ENCODE assay signal across 1 cellular context in the genomic region with DNA sequence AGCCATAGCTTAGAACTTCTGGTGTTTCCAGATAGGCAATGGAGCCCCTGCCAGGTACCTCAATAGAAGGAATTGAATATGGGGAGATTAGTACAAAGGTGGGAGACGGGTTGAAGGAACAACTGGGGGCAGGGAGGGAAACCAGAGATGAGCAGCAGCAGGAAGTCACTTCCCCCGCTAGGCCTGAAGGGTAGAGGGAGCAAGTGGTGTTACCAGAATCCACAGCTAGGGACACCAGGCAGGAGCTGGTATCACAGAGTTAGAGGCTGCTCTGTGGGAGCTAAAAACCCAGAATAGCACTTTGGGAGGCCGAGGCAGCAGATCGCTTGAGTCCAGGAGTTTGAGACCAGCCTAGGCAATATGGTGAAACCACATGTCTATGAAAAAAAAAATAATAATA.
TF ChIP-seq lines count a peak whose summit lies in the region.

No MANE protein-coding gene starts in this region.

TF ChIP-seq in HepG2, 621 proteins besides CTCF, POLR2A, EP300 and RAD21:
- no peak for TF ChIP-seq CHD4 (IDR thresholded peaks at IDR 0.05; ENCODE audit: borderline replicate concordance, low read length)
- TF ChIP-seq TRIM24 (CRISPR knock-in tag; IDR thresholded peaks at IDR 0.05): no peak
- TF ChIP-seq KDM6A (CRISPR knock-in tag; IDR thresholded peaks at IDR 0.05; ENCODE audit: low read depth): no peak
- TF ChIP-seq, protein P1, sequence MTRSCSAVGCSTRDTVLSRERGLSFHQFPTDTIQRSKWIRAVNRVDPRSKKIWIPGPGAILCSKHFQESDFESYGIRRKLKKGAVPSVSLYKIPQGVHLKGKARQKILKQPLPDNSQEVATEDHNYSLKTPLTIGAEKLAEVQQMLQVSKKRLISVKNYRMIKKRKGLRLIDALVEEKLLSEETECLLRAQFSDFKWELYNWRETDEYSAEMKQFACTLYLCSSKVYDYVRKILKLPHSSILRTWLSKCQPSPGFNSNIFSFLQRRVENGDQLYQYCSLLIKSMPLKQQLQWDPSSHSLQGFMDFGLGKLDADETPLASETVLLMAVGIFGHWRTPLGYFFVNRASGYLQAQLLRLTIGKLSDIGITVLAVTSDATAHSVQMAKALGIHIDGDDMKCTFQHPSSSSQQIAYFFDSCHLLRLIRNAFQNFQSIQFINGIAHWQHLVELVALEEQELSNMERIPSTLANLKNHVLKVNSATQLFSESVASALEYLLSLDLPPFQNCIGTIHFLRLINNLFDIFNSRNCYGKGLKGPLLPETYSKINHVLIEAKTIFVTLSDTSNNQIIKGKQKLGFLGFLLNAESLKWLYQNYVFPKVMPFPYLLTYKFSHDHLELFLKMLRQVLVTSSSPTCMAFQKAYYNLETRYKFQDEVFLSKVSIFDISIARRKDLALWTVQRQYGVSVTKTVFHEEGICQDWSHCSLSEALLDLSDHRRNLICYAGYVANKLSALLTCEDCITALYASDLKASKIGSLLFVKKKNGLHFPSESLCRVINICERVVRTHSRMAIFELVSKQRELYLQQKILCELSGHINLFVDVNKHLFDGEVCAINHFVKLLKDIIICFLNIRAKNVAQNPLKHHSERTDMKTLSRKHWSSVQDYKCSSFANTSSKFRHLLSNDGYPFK (CRISPR knock-in tag; IDR thresholded peaks at IDR 0.05; ENCODE audit: borderline replicate concordance): no peak
- TF ChIP-seq ZNF30 (CRISPR knock-in tag; IDR thresholded peaks at IDR 0.05): no peak
- TF ChIP-seq ZNF20 (CRISPR knock-in tag; IDR thresholded peaks at IDR 0.05): no peak
- TF ChIP-seq, protein P2, sequence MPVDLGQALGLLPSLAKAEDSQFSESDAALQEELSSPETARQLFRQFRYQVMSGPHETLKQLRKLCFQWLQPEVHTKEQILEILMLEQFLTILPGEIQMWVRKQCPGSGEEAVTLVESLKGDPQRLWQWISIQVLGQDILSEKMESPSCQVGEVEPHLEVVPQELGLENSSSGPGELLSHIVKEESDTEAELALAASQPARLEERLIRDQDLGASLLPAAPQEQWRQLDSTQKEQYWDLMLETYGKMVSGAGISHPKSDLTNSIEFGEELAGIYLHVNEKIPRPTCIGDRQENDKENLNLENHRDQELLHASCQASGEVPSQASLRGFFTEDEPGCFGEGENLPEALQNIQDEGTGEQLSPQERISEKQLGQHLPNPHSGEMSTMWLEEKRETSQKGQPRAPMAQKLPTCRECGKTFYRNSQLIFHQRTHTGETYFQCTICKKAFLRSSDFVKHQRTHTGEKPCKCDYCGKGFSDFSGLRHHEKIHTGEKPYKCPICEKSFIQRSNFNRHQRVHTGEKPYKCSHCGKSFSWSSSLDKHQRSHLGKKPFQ (CRISPR knock-in tag; IDR thresholded peaks at IDR 0.05; ENCODE audit: insufficient replicate concordance): no peak
- no peak for TF ChIP-seq GABPA (IDR thresholded peaks at IDR 0.05; ENCODE audit: low read depth, low read length)
- no peak for TF ChIP-seq GABPA (CRISPR knock-in tag; IDR thresholded peaks at IDR 0.05; ENCODE audit: low read depth)
- TF ChIP-seq DMAP1 (CRISPR knock-in tag; IDR thresholded peaks at IDR 0.05): no peak
- TF ChIP-seq NR2F2 (IDR thresholded peaks at IDR 0.05; ENCODE audit: borderline replicate concordance, low read depth): no peak
- no peak for TF ChIP-seq SMC3 (IDR thresholded peaks at IDR 0.05; ENCODE audit: low read length)
- TF ChIP-seq, protein P3, sequence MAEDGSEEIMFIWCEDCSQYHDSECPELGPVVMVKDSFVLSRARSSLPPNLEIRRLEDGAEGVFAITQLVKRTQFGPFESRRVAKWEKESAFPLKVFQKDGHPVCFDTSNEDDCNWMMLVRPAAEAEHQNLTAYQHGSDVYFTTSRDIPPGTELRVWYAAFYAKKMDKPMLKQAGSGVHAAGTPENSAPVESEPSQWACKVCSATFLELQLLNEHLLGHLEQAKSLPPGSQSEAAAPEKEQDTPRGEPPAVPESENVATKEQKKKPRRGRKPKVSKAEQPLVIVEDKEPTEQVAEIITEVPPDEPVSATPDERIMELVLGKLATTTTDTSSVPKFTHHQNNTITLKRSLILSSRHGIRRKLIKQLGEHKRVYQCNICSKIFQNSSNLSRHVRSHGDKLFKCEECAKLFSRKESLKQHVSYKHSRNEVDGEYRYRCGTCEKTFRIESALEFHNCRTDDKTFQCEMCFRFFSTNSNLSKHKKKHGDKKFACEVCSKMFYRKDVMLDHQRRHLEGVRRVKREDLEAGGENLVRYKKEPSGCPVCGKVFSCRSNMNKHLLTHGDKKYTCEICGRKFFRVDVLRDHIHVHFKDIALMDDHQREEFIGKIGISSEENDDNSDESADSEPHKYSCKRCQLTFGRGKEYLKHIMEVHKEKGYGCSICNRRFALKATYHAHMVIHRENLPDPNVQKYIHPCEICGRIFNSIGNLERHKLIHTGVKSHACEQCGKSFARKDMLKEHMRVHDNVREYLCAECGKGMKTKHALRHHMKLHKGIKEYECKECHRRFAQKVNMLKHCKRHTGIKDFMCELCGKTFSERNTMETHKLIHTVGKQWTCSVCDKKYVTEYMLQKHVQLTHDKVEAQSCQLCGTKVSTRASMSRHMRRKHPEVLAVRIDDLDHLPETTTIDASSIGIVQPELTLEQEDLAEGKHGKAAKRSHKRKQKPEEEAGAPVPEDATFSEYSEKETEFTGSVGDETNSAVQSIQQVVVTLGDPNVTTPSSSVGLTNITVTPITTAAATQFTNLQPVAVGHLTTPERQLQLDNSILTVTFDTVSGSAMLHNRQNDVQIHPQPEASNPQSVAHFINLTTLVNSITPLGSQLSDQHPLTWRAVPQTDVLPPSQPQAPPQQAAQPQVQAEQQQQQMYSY (CRISPR knock-in tag; IDR thresholded peaks at IDR 0.05): no peak
- TF ChIP-seq ZMYM2 (CRISPR knock-in tag; IDR thresholded peaks at IDR 0.05): no peak
- no peak for TF ChIP-seq ZNF709 (CRISPR knock-in tag; IDR thresholded peaks at IDR 0.05)
- no peak for TF ChIP-seq ZNF839 (CRISPR knock-in tag; IDR thresholded peaks at IDR 0.05; ENCODE audit: borderline replicate concordance)
- TF ChIP-seq, protein P4, sequence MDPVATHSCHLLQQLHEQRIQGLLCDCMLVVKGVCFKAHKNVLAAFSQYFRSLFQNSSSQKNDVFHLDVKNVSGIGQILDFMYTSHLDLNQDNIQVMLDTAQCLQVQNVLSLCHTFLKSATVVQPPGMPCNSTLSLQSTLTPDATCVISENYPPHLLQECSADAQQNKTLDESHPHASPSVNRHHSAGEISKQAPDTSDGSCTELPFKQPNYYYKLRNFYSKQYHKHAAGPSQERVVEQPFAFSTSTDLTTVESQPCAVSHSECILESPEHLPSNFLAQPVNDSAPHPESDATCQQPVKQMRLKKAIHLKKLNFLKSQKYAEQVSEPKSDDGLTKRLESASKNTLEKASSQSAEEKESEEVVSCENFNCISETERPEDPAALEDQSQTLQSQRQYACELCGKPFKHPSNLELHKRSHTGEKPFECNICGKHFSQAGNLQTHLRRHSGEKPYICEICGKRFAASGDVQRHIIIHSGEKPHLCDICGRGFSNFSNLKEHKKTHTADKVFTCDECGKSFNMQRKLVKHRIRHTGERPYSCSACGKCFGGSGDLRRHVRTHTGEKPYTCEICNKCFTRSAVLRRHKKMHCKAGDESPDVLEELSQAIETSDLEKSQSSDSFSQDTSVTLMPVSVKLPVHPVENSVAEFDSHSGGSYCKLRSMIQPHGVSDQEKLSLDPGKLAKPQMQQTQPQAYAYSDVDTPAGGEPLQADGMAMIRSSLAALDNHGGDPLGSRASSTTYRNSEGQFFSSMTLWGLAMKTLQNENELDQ (CRISPR knock-in tag; IDR thresholded peaks at IDR 0.05; ENCODE audit: borderline replicate concordance): no peak
